In the genomic region with DNA sequence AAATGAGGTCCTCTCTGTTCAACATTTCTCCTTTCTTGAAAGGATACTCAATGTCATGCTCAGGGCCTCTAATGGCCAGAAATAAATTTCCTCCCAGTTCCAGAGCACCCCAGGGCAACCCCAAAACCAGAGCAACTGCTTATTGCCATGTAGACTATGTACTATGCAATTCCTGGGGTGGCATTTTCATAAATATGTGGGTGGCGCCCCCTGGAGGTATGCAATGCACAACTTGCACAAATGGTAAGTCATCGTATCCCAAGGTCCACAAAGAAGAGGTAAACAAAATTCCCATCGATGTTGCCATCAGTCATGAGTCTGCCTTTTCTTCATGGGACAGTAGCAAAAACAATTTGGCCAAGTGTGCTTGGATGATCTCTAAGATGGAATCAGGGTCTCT, we compare ENCODE assay signal across 8 cellular contexts.
DNase-seq lines count a peak whose midpoint lies in the region; ATAC-seq and TF ChIP-seq lines count a peak whose summit lies in the region.
"Not testable (repeated sequence)": the region's sequence is repeated elsewhere in the genome, so short reads cannot be mapped to it uniquely, and the experiment has no call there.

No MANE protein-coding gene starts in this region.

- TF ChIP-seq CTCF in HEK293 (tag by site-specific recombination; IDR thresholded peaks at IDR 0.05) = not testable (repeated sequence)
- TF ChIP-seq CTCF in Panc1 (IDR thresholded peaks at IDR 0.05) = peak; percentile 71
- TF ChIP-seq CTCF in epithelial cell of proximal tubule (conservative IDR thresholded peaks at IDR 0.05; ENCODE audit: low read depth, low read length) = peak; percentile 26
- TF ChIP-seq CTCF in neural crest cell (conservative IDR thresholded peaks at IDR 0.05) = peak; percentile 47

- not testable (repeated sequence) for H3K27ac ChIP-seq in CD4-positive, CD25-positive, alpha-beta regulatory T cell (ENCODE audit: insufficient read depth, low read length, poor library complexity, severe bottlenecking); HEK293 (ENCODE audit: extremely low read depth, low read depth, low read length); Panc1 (ENCODE audit: low read length)

- not testable (repeated sequence) for H3K27ac Mint-ChIP-seq in CD4-positive, CD25-positive, alpha-beta regulatory T cell; activated CD4-positive, alpha-beta T cell treated with anti-CD3 and anti-CD28 coated beads, Interleukin-2, amount 10 ng/mL, durations not matched to agents 7 days and 5 days; neural crest cell (ENCODE audit: unreplicated experiment); stimulated activated naive CD8-positive, alpha-beta T cell treated with anti-CD3 and anti-CD28 coated beads, Interleukin-15, amount 100 ng/mL, for 72 hours

- H3K27me3 Mint-ChIP-seq in CD4-positive, CD25-positive, alpha-beta regulatory T cell = peaks cover 19% of the 10 kb centered on the region
- H3K27me3 Mint-ChIP-seq in activated CD4-positive, alpha-beta T cell treated with anti-CD3 and anti-CD28 coated beads, Interleukin-2, amount 10 ng/mL, durations not matched to agents 7 days and 5 days; neural crest cell (ENCODE audit: low read depth): not testable (repeated sequence)
- H3K27me3 Mint-ChIP-seq in stimulated activated naive CD8-positive, alpha-beta T cell treated with anti-CD3 and anti-CD28 coated beads, Interleukin-15, amount 100 ng/mL, for 72 hours = peaks cover 17% of the 10 kb centered on the region

- intact Hi-C loops in Panc1 (cut with micrococcal nuclease; ENCODE audit: unreplicated experiment) = not testable (repeated sequence)

- not testable (repeated sequence) for H3K4me3 ChIP-seq in CD4-positive, CD25-positive, alpha-beta regulatory T cell (ENCODE audit: low read depth, low read length); HEK293 (ENCODE audit: low read depth, low read length); Panc1 (ENCODE audit: low read depth in 2 of 2, low read length in 2 of 2); epithelial cell of proximal tubule (ENCODE audit: low read depth, low read length)

- in situ Hi-C loops in Panc1 (cut with HindIII; ENCODE audit: low pct_unique_long_range_greater_than_20kb, low sequenced_read_pairs) = not testable (repeated sequence)

- H3K9me3 Mint-ChIP-seq in CD4-positive, CD25-positive, alpha-beta regulatory T cell; activated CD4-positive, alpha-beta T cell treated with anti-CD3 and anti-CD28 coated beads, Interleukin-2, amount 10 ng/mL, durations not matched to agents 7 days and 5 days; neural crest cell; stimulated activated naive CD8-positive, alpha-beta T cell treated with anti-CD3 and anti-CD28 coated beads, Interleukin-15, amount 100 ng/mL, for 72 hours: not testable (repeated sequence)

- POLR2A ChIA-PET in HEK293 (lab: Yijun Ruan, JAX); Panc1 (lab: Charles Lee); activated CD4-positive, alpha-beta T cell treated with anti-CD3 and anti-CD28 coated beads, Interleukin-2, amount 10 ng/mL, durations not matched to agents 7 days and 5 days (lab: Charles Lee): not testable (repeated sequence)

- H3K4me3 Mint-ChIP-seq in CD4-positive, CD25-positive, alpha-beta regulatory T cell; activated CD4-positive, alpha-beta T cell treated with anti-CD3 and anti-CD28 coated beads, Interleukin-2, amount 10 ng/mL, durations not matched to agents 7 days and 5 days; neural crest cell; stimulated activated naive CD8-positive, alpha-beta T cell treated with anti-CD3 and anti-CD28 coated beads, Interleukin-15, amount 100 ng/mL, for 72 hours: not testable (repeated sequence)

- H3K36me3 Mint-ChIP-seq in CD4-positive, CD25-positive, alpha-beta regulatory T cell; activated CD4-positive, alpha-beta T cell treated with anti-CD3 and anti-CD28 coated beads, Interleukin-2, amount 10 ng/mL, durations not matched to agents 7 days and 5 days (ENCODE audit: low read depth); neural crest cell (ENCODE audit: low read depth): not testable (repeated sequence)

- not testable (repeated sequence) for BruUV-seq in Panc1 (replicated peaks; lab: Mats Ljungman, UMichigan)

- CTCF ChIA-PET in HEK293 (lab: Yijun Ruan, JAX); Panc1 (lab: Charles Lee); activated CD4-positive, alpha-beta T cell treated with anti-CD3 and anti-CD28 coated beads, Interleukin-2, amount 10 ng/mL, durations not matched to agents 7 days and 5 days (lab: Charles Lee): not testable (repeated sequence)

- DNase-seq in CD4-positive, CD25-positive, alpha-beta regulatory T cell = peak in 2 of 3 donors; percentile 1 to 6
- DNase-seq in Panc1 (ENCODE audit: low read depth, low spot score); epithelial cell of proximal tubule (ENCODE audit: low read depth): not testable (repeated sequence)
- DNase-seq in activated CD4-positive, alpha-beta T cell treated with anti-CD3 and anti-CD28 coated beads, Interleukin-2, amount 10 ng/mL, durations not matched to agents 7 days and 5 days = peak; percentile 19
- peak; percentile 77 for DNase-seq in activated effector memory CD4-positive, alpha-beta T cell treated with anti-CD3 and anti-CD28 coated beads, Interleukin-2, amount 50 U/mL, for 16 hours
- peak; percentile 6 for DNase-seq in neural crest cell (ENCODE audit: low read depth, low spot score)
- peak; percentile 3 to 15 for DNase-seq in stimulated activated naive CD8-positive, alpha-beta T cell treated with anti-CD3 and anti-CD28 coated beads, Interleukin-15, amount 100 ng/mL, for 72 hours

- not testable (repeated sequence) for ATAC-seq in CD4-positive, CD25-positive, alpha-beta regulatory T cell (ENCODE audit: low read depth in 2 of 2); Panc1; stimulated activated naive CD8-positive, alpha-beta T cell treated with anti-CD3 and anti-CD28 coated beads, Interleukin-15, amount 100 ng/mL, for 72 hours

- not testable (repeated sequence) for H3K36me3 ChIP-seq in CD4-positive, CD25-positive, alpha-beta regulatory T cell (ENCODE audit: control insufficient read depth, insufficient read depth, low read length); HEK293 (ENCODE audit: control insufficient read depth in 2 of 2, insufficient read depth in 1 of 2, low read length in 2 of 2); Panc1 (ENCODE audit: control insufficient read depth, insufficient read depth, low read length)

- H3K27me3 ChIP-seq in CD4-positive, CD25-positive, alpha-beta regulatory T cell (ENCODE audit: control insufficient read depth, insufficient read depth, low read length); Panc1 (ENCODE audit: control insufficient read depth, insufficient read depth, low read length): not testable (repeated sequence)

- not testable (repeated sequence) for H3K4me1 ChIP-seq in CD4-positive, CD25-positive, alpha-beta regulatory T cell (ENCODE audit: control insufficient read depth, insufficient read depth, low read length, poor library complexity, severe bottlenecking); HEK293 (ENCODE audit: control insufficient read depth, insufficient read depth, low read length); Panc1 (ENCODE audit: control insufficient read depth, insufficient read depth, low read length)

- H3K9me3 ChIP-seq in CD4-positive, CD25-positive, alpha-beta regulatory T cell (ENCODE audit: control insufficient read depth in 2 of 2, low read length in 2 of 2); HEK293 (ENCODE audit: control insufficient read depth, insufficient read depth, low read depth, low read length); Panc1 (ENCODE audit: control insufficient read depth, insufficient read depth, low read depth, low read length): not testable (repeated sequence)

- not testable (repeated sequence) for H3K4me1 Mint-ChIP-seq in CD4-positive, CD25-positive, alpha-beta regulatory T cell; activated CD4-positive, alpha-beta T cell treated with anti-CD3 and anti-CD28 coated beads, Interleukin-2, amount 10 ng/mL, durations not matched to agents 7 days and 5 days; neural crest cell; stimulated activated naive CD8-positive, alpha-beta T cell treated with anti-CD3 and anti-CD28 coated beads, Interleukin-15, amount 100 ng/mL, for 72 hours

TF ChIP-seq in HEK293, 187 proteins besides CTCF, POLR2A, EP300 and RAD21:
- peak; percentile 12; the same call in 1 of the 2 replicates for TF ChIP-seq ZNF654 (tag by site-specific recombination; IDR thresholded peaks at IDR 0.05; ENCODE audit: low read depth)
